In genomic region chr19:40831502-40832430, GRCh38 we compare ENCODE assay signal across 9 cellular contexts. TPM values are rescaled to one million over a fixed set of nuclear protein-coding genes. Genes with fewer than 3 reads are reported as not detected.
A peak's percentile ranks its signal among the peaks of the same experiment; 100 is the strongest.
DNase-seq lines count a peak whose midpoint lies in the region; ATAC-seq, FAIRE-seq and TF ChIP-seq lines count a peak whose summit lies in the region.
"Had no signal": no experiment of that assay in that cellular context is flagged by ENCODE, and none has a peak within 500 bp of the region (broad histone marks: within the 10 kb centered on the region; RNA-seq: fewer than 3 reads in every experiment).

No MANE protein-coding gene starts in this region.

- peaks cover 8% of the 10 kb centered on the region for H3K4me1 Mint-ChIP-seq in T-helper 17 cell

- H3K36me3 Mint-ChIP-seq in T-helper 17 cell (ENCODE audit: low read depth), result peaks cover 3% of the 10 kb centered on the region

- DNase-seq in A549 (ENCODE audit: low read depth in 1 of 2, low spot score in 1 of 2) (peak; percentile 60 to 90), HT-29 (ENCODE audit: low spot score) (peak; percentile 45), T-helper 17 cell (no peak), islet precursor cell (peak; percentile 54), NCI-H2081 treated with DMSO at 0.1 percent for 48 hours (lab: John Stamatoyannopoulos, UW) (no peak), NCI-H82 (lab: John Stamatoyannopoulos, UW) (no peak)
- DNase-seq: activated CD4-positive, alpha-beta T cell treated with anti-CD3 and anti-CD28 coated beads, Interleukin-2, amount 10 ng/mL, durations not matched to agents 24 days and 14 days had no signal

- no peak overlapping the region for H3K4me3 ChIP-seq in A549

- CTCF ChIA-PET in A549 (lab: Yijun Ruan, JAX), result interaction anchor here (0.6 to 2.2 kb wide), 9 partner anchors 9 to 417 kb away, joined by 3 to 8 read pairs (median 3); no protein-coding TSS in a partner anchor

- H3K4me1 ChIP-seq in A549, result peaks cover 13% of the 10 kb centered on the region

- peak in 1 of 2 experiments; percentile 50; a peak in 4 of 5 replicates for TF ChIP-seq RAD21 in A549 (conservative IDR thresholded peaks at IDR 0.05 in 1 of 2, IDR thresholded peaks at IDR 0.05 in 1 of 2)

- H3K4me2 ChIP-seq in A549, result peak overlapping the region; percentile 27

- POLR2A ChIA-PET in A549 (lab: Yijun Ruan, JAX), result interaction anchor here (0.7 kb wide), 1 partner anchor 33 kb away, joined by 3 read pairs; the partner anchor contains the start of gene EGLN2

- H3K27ac Mint-ChIP-seq in T-helper 17 cell, result no peak overlapping the region
- H3K27ac Mint-ChIP-seq: activated CD4-positive, alpha-beta T cell treated with anti-CD3 and anti-CD28 coated beads, Interleukin-2, amount 10 ng/mL, durations not matched to agents 24 days and 14 days had no signal

- TF ChIP-seq EP300 in A549 (IDR thresholded peaks at IDR 0.05), result peak; percentile 84 to 92; a peak in 4 of 5 replicates

- H3K9me3 ChIP-seq in A549 (no peaks in the 10 kb centered on the region), T-helper 17 cell (ENCODE audit: control insufficient read depth, low read length, poor library complexity, severe bottlenecking) (no peaks in the 10 kb centered on the region)

- peak overlapping the region; percentile 47 to 61; a peak in 5 of 6 replicates for H3K27ac ChIP-seq in A549

- 39% methylated on average over 7 of the region's 7 CpGs for WGBS in A549 (ENCODE audit: missing lambda C conversion rate)

- FAIRE-seq in A549 (lab: Jason Lieb, UNC), result no peak

- H3K27me3 Mint-ChIP-seq in T-helper 17 cell, result no peaks in the 10 kb centered on the region
- H3K27me3 Mint-ChIP-seq: activated CD4-positive, alpha-beta T cell treated with anti-CD3 and anti-CD28 coated beads, Interleukin-2, amount 10 ng/mL, durations not matched to agents 24 days and 14 days had no signal

- no peak for TF ChIP-seq CTCF in A549 (IDR thresholded peaks at IDR 0.05)

- peak; percentile 70 to 86 for ATAC-seq in A549
- no peak for ATAC-seq in T-helper 17 cell
- ATAC-seq in HG03457 (IDR thresholded peaks at IDR 0.05; ENCODE audit: unreplicated experiment), result no peak
- no peak for ATAC-seq in HG02623 (IDR thresholded peaks at IDR 0.05; ENCODE audit: unreplicated experiment)

- TF ChIP-seq POLR2A in A549 (IDR thresholded peaks at IDR 0.05; ENCODE audit: low read length), result no peak

- H3K4me3 Mint-ChIP-seq in T-helper 17 cell, result peak overlapping the region; percentile 31
- H3K4me3 Mint-ChIP-seq: activated CD4-positive, alpha-beta T cell treated with anti-CD3 and anti-CD28 coated beads, Interleukin-2, amount 10 ng/mL, durations not matched to agents 24 days and 14 days had no signal

TF ChIP-seq in A549, 52 proteins besides CTCF, POLR2A, EP300 and RAD21 (continues in another document):
- TF ChIP-seq E2F6 (IDR thresholded peaks at IDR 0.05; ENCODE audit: borderline replicate concordance, low read depth) (peak; percentile 28; the same call in 1 of the 2 replicates), ZC3H11A (IDR thresholded peaks at IDR 0.05) (no peak), BHLHE40 (IDR thresholded peaks at IDR 0.05; ENCODE audit: low read depth, low read length) (peak; percentile 96), HDAC2 (IDR thresholded peaks at IDR 0.05) (no peak), ATOH8 (CRISPR knock-in tag; IDR thresholded peaks at IDR 0.05; ENCODE audit: low read depth) (0 out of 2 replicates have a peak, but pooled peaks have one; percentile 13), CEBPB (IDR thresholded peaks at IDR 0.05) (peak; percentile 92), BCL3 (IDR thresholded peaks at IDR 0.05) (peak; percentile 92; the same call in 2 of the 3 replicates), RCOR1 (IDR thresholded peaks at IDR 0.05; ENCODE audit: low read depth, low read length) (no peak)

RNA-seq across cellular contexts. Expression of gene CYP2A6, which starts 18.5 kb away (rescaled TPM):
- polyA plus RNA-seq in A549 (2011; rRNA removed), result not detected in 2 replicates
- polyA plus RNA-seq in A549 (2012; cell fraction: cytosol; rRNA removed), result 0.03 TPM in 1 of 2 replicates, not detected in the other
- polyA plus RNA-seq in A549 (2012; cell fraction: nucleus; rRNA removed), result 0.05 TPM in 1 of 2 replicates, not detected in the other
- not detected in 3 replicates for polyA plus RNA-seq in A549 (2017; fragmentation: RNase III; extraction: RNeasy Plus Mini Kit Qiagen cat#74134 plus additional on column Dnase treatment)
- not detected in 2 replicates for polyA minus RNA-seq in A549 (2011; rRNA and poly(A)+ RNA removed)
- not detected in 2 replicates for total RNA-seq in HT-29 (2014; rRNA removed; shearing (Covaris generic))
- total RNA-seq in T-helper 17 cell, result not detected
- total RNA-seq: activated CD4-positive, alpha-beta T cell treated with anti-CD3 and anti-CD28 coated beads, Interleukin-2, amount 10 ng/mL, durations not matched to agents 24 days and 14 days had no signal

RNA-seq across cellular contexts. Expression of gene EGLN2, which starts 32.8 kb away (rescaled TPM):
- 34.7 and 45.5 TPM in 2 replicates for polyA plus RNA-seq in A549 (2011; rRNA removed)
- 107 and 141 TPM in 2 replicates for polyA plus RNA-seq in A549 (2012; cell fraction: cytosol; rRNA removed)
- 199 and 212 TPM in 2 replicates for polyA plus RNA-seq in A549 (2012; cell fraction: nucleus; rRNA removed)
- polyA plus RNA-seq in A549 (2017; fragmentation: RNase III; extraction: RNeasy Plus Mini Kit Qiagen cat#74134 plus additional on column Dnase treatment), result 79.2 to 81.4 TPM (median 80.3 TPM) in 3 replicates
- polyA minus RNA-seq in A549 (2011; rRNA and poly(A)+ RNA removed), result 72.7 and 78.7 TPM in 2 replicates
- total RNA-seq in HT-29 (2014; rRNA removed; shearing (Covaris generic)), result 258 and 264 TPM in 2 replicates
- total RNA-seq in T-helper 17 cell, result 100 to 1,000 TPM; 112 to 131 TPM

RNA-seq across cellular contexts. Expression of gene CYP2A7, which starts 50.3 kb away (rescaled TPM):
- polyA plus RNA-seq in A549 (2011; rRNA removed), result not detected in 2 replicates
- polyA plus RNA-seq in A549 (2012; cell fraction: cytosol; rRNA removed), result not detected in 2 replicates
- not detected in 2 replicates for polyA plus RNA-seq in A549 (2012; cell fraction: nucleus; rRNA removed)
- not detected in 3 replicates for polyA plus RNA-seq in A549 (2017; fragmentation: RNase III; extraction: RNeasy Plus Mini Kit Qiagen cat#74134 plus additional on column Dnase treatment)
- polyA minus RNA-seq in A549 (2011; rRNA and poly(A)+ RNA removed), result not detected in 2 replicates
- not detected in 2 replicates for total RNA-seq in HT-29 (2014; rRNA removed; shearing (Covaris generic))
- total RNA-seq in T-helper 17 cell, result not detected
- total RNA-seq: activated CD4-positive, alpha-beta T cell treated with anti-CD3 and anti-CD28 coated beads, Interleukin-2, amount 10 ng/mL, durations not matched to agents 24 days and 14 days had no signal

RNA-seq across cellular contexts. Expression of gene RAB4B, which starts 53.7 kb away (rescaled TPM):
- polyA plus RNA-seq in A549 (2011; rRNA removed) (20.7 and 25.0 TPM in 2 replicates), A549 (2017; fragmentation: RNase III; extraction: RNeasy Plus Mini Kit Qiagen cat#74134 plus additional on column Dnase treatment) (17.1 to 23.3 TPM (median 22.9 TPM) in 3 replicates)
- 30.0 and 35.6 TPM in 2 replicates for polyA plus RNA-seq in A549 (2012; cell fraction: cytosol; rRNA removed)
- polyA plus RNA-seq in A549 (2012; cell fraction: nucleus; rRNA removed), result 39.3 and 46.0 TPM in 2 replicates
- 6.9 and 13.6 TPM in 2 replicates for polyA minus RNA-seq in A549 (2011; rRNA and poly(A)+ RNA removed)
- total RNA-seq in HT-29 (2014; rRNA removed; shearing (Covaris generic)), result 36.0 and 51.3 TPM in 2 replicates
- 10 to 100 TPM; 52.4 to 55.4 TPM for total RNA-seq in T-helper 17 cell

RNA-seq across cellular contexts. Expression of gene MIA, which starts 56.4 kb away (rescaled TPM):
- polyA plus RNA-seq in A549 (2011; rRNA removed) (not detected in 2 replicates), A549 (2017; fragmentation: RNase III; extraction: RNeasy Plus Mini Kit Qiagen cat#74134 plus additional on column Dnase treatment) (not detected in 3 replicates)
- polyA plus RNA-seq in A549 (2012; cell fraction: cytosol; rRNA removed), result not detected in 2 replicates
- 0.48 and 2.0 TPM in 2 replicates for polyA plus RNA-seq in A549 (2012; cell fraction: nucleus; rRNA removed)
- polyA minus RNA-seq in A549 (2011; rRNA and poly(A)+ RNA removed), result 1.8 TPM in 1 of 2 replicates, not detected in the other
- 15.8 TPM in 2 replicates for total RNA-seq in HT-29 (2014; rRNA removed; shearing (Covaris generic))
- total RNA-seq in T-helper 17 cell, result not detected

Comparison
In these comparisons a context has a peak if more than half of its experiments do, and no peak if none do; other contexts are left out.
1. ATAC-seq: peak in A549 (2 of 2); none in T-helper 17 cell (single experiment), HG03457 (single experiment) and HG02623 (single experiment).
2. DNase-seq: peak in A549 (2 of 2), HT-29 (single experiment) and islet precursor cell (single experiment); none in T-helper 17 cell (0 of 3), NCI-H2081 treated with DMSO at 0.1 percent for 48 hours (single experiment) and NCI-H82 (single experiment).